In genomic region chr17:31674305-31674704, GRCh38 we compare ENCODE assay signal across 18 cellular contexts.
DNase-seq lines count a peak whose midpoint lies in the region; ATAC-seq and TF ChIP-seq lines count a peak whose summit lies in the region.
"Had no signal": no experiment of that assay in that cellular context is flagged by ENCODE, and none has a peak within 500 bp of the region (broad histone marks: within the 10 kb centered on the region; RNA-seq: fewer than 3 reads in every experiment).

No MANE protein-coding gene starts in this region.

- TF ChIP-seq CTCF in HCT116 (IDR thresholded peaks at IDR 0.05 in 2 of 3, conservative IDR thresholded peaks at IDR 0.05 in 1 of 3; ENCODE audit: borderline replicate concordance in 1 of 3, insufficient read depth in 1 of 3, low read depth in 2 of 3, low read length in 2 of 3) = no peak
- TF ChIP-seq CTCF in SK-N-SH (IDR thresholded peaks at IDR 0.05) = no peak

- peaks cover 4% of the 10 kb centered on the region for H3K9me3 Mint-ChIP-seq in stimulated activated effector memory CD8-positive, alpha-beta T cell treated with anti-CD3 and anti-CD28 coated beads, Interleukin-12 subunit alpha, Interleukin-12 subunit beta, amount 100 ng/mL, for 72 hours

- no peaks in the 10 kb centered on the region for H3K27me3 ChIP-seq in HCT116 (ENCODE audit: insufficient read depth, low read length)
- H3K27me3 ChIP-seq in SK-N-SH (ENCODE audit: insufficient read depth) = no peaks in the 10 kb centered on the region
- no peaks in the 10 kb centered on the region for H3K27me3 ChIP-seq in skeletal muscle satellite cell (ENCODE audit: control insufficient read depth, insufficient read depth, low read length)
- H3K27me3 ChIP-seq: sigmoid colon, testis had no signal

- H3K4me2 ChIP-seq in HCT116 (ENCODE audit: low read length) = peak overlapping the region; percentile 6
- H3K4me2 ChIP-seq in SK-N-SH = peak overlapping the region; percentile 60
- peak overlapping the region; percentile 43 for H3K4me2 ChIP-seq in skeletal muscle satellite cell (ENCODE audit: low read length)

- no TSS peak for BruUV-seq in HCT116 (replicated peaks; lab: Mats Ljungman, UMichigan)

- H2AFZ ChIP-seq in HCT116 (ENCODE audit: low read depth, low read length, poor library complexity, severe bottlenecking) (no peak overlapping the region), SK-N-SH (ENCODE audit: low read depth) (peak overlapping the region; percentile 71; the same call in 1 of the 2 replicates)

- no peak for TF ChIP-seq RAD21 in HCT116 (IDR thresholded peaks at IDR 0.05; ENCODE audit: low read depth)
- no peak for TF ChIP-seq RAD21 in SK-N-SH (IDR thresholded peaks at IDR 0.05; ENCODE audit: low read length)

- H3K4me1 Mint-ChIP-seq in stimulated activated effector memory CD8-positive, alpha-beta T cell treated with anti-CD3 and anti-CD28 coated beads, Interleukin-12 subunit alpha, Interleukin-12 subunit beta, amount 100 ng/mL, for 72 hours = peaks cover 17% of the 10 kb centered on the region

- H3K4me3 Mint-ChIP-seq in stimulated activated effector memory CD8-positive, alpha-beta T cell treated with anti-CD3 and anti-CD28 coated beads, Interleukin-12 subunit alpha, Interleukin-12 subunit beta, amount 100 ng/mL, for 72 hours = no peak overlapping the region
- H3K4me3 Mint-ChIP-seq: brain; CD4-positive, alpha-beta memory T cell; naive thymus-derived CD8-positive, alpha-beta T cell had no signal

- RAD21 ChIA-PET in HCT116 (lab: Charles Lee; ENCODE audit: low non-redundant PET in 1 of 2, low total read pairs in 2 of 2, uncharacterized antibody in 2 of 2, unreplicated experiment in 2 of 2) = no interaction called here

- H3K4me3 ChIP-seq in HCT116 (replicated peaks in 1 of 2; ENCODE audit: low read depth in 1 of 2, low read length in 2 of 2) = no peak overlapping the region
- no peak overlapping the region for H3K4me3 ChIP-seq in SK-N-SH (ENCODE audit: low read depth in 2 of 2, low read length in 1 of 2)
- H3K4me3 ChIP-seq in skeletal muscle satellite cell (ENCODE audit: low read length) = no peak overlapping the region
- H3K4me3 ChIP-seq: sigmoid colon, testis had no signal

- H3K27ac ChIP-seq in HCT116 (ENCODE audit: low read depth, low read length) (no peak overlapping the region), SK-N-SH (ENCODE audit: low read depth in 2 of 2, low read length in 1 of 2) (peak overlapping the region; percentile 26 to 55; a peak in 3 of 4 replicates)
- H3K27ac ChIP-seq: sigmoid colon, testis had no signal

- H3K4me1 ChIP-seq in HCT116 (ENCODE audit: control insufficient read depth in 1 of 2, insufficient read depth in 2 of 2, low read length in 2 of 2) (peaks cover 0 to 16% of the 10 kb centered on the region in 2 experiments; a peak in 3 of 4 replicates), SK-N-SH (ENCODE audit: control insufficient read depth in 1 of 2, insufficient read depth in 2 of 2, low read depth in 1 of 2, low read length in 1 of 2) (peaks cover 2 to 22% of the 10 kb centered on the region in 2 experiments; a peak in 3 of 4 replicates), skeletal muscle satellite cell (ENCODE audit: control insufficient read depth, insufficient read depth, low read length) (peaks cover 30% of the 10 kb centered on the region)
- H3K4me1 ChIP-seq: testis had no signal

- POLR2A ChIA-PET in HCT116 (lab: Charles Lee) = no interaction called here
- POLR2A ChIA-PET in SK-N-SH (lab: Yijun Ruan, JAX) = no interaction called here

- intact Hi-C loops in HCT116 (cut with micrococcal nuclease) = no loop called here

- CTCF ChIA-PET in HCT116 (lab: Charles Lee) = no interaction called here
- CTCF ChIA-PET in SK-N-SH (lab: Yijun Ruan, JAX) = interaction anchor here (1.2 kb wide), 1 partner anchor 12 kb away, joined by 4 read pairs; no protein-coding TSS in a partner anchor

- DNase-seq in HCT116 (ENCODE audit: low read depth, low spot score) (no peak), SK-N-SH (no peak), fibroblast of gingiva (ENCODE audit: low read depth) (peak; percentile 85), inferior parietal cortex (ENCODE audit: extremely low spot score) (no peak)
- DNase-seq in stimulated activated effector memory CD8-positive, alpha-beta T cell treated with anti-CD3 and anti-CD28 coated beads, Interleukin-12 subunit alpha, Interleukin-12 subunit beta, amount 100 ng/mL, for 72 hours (ENCODE audit: low spot score in 2 of 2) = no peak
- no peak for DNase-seq in effector CD8-positive, alpha-beta T cell (lab: John Stamatoyannopoulos, UW)
- DNase-seq: activated T-cell treated with anti-CD3 and anti-CD28 coated beads, Interleukin-2, amount 50 U/mL, for 1 hour; CD4-positive, alpha-beta memory T cell; Kasumi-1; kidney; naive thymus-derived CD8-positive, alpha-beta T cell; NCI-H2081 treated with DMSO at 0.1 percent for 48 hours; NK-92 treated with Interleukin-12 subunit alpha and Interleukin-12 subunit beta, amount 100 ng/mL, for 24 hours; sigmoid colon; testis had no signal

- peak in 1 of 2 experiments; percentile 83; a peak in 2 of 4 replicates for TF ChIP-seq EP300 in SK-N-SH (IDR thresholded peaks at IDR 0.05; ENCODE audit: borderline replicate concordance in 1 of 2, low read depth in 1 of 2, low read length in 1 of 2)

- H3F3A ChIP-seq in SK-N-SH (replicated peaks; ENCODE audit: insufficient read depth) = peaks cover 18% of the 10 kb centered on the region

- H3K27ac Mint-ChIP-seq in stimulated activated effector memory CD8-positive, alpha-beta T cell treated with anti-CD3 and anti-CD28 coated beads, Interleukin-12 subunit alpha, Interleukin-12 subunit beta, amount 100 ng/mL, for 72 hours = no peak overlapping the region
- H3K27ac Mint-ChIP-seq: brain; CD4-positive, alpha-beta memory T cell; naive thymus-derived CD8-positive, alpha-beta T cell had no signal

- H3K36me3 ChIP-seq in HCT116 (ENCODE audit: control insufficient read depth in 1 of 2, insufficient read depth in 2 of 2, low read length in 2 of 2) (no peaks in the 10 kb centered on the region), SK-N-SH (replicated peaks in 1 of 2; ENCODE audit: control insufficient read depth in 1 of 2, insufficient read depth in 2 of 2, low read length in 1 of 2) (no peaks in the 10 kb centered on the region), skeletal muscle satellite cell (ENCODE audit: insufficient read depth, low read length) (no peaks in the 10 kb centered on the region)
- H3K36me3 ChIP-seq: sigmoid colon had no signal

- H3K79me2 ChIP-seq in HCT116 (ENCODE audit: insufficient read depth, low read length) = no peaks in the 10 kb centered on the region
- H3K79me2 ChIP-seq in SK-N-SH (ENCODE audit: insufficient read depth) = no peaks in the 10 kb centered on the region

- ATAC-seq in HCT116 (peak; percentile 50; the same call in 1 of the 2 replicates), GM19035 (IDR thresholded peaks at IDR 0.05; ENCODE audit: unreplicated experiment) (no peak)
- no peak for ATAC-seq in stimulated activated effector memory CD8-positive, alpha-beta T cell treated with anti-CD3 and anti-CD28 coated beads, Interleukin-12 subunit alpha, Interleukin-12 subunit beta, amount 100 ng/mL, for 72 hours
- ATAC-seq: naive thymus-derived CD8-positive, alpha-beta T cell had no signal

- WGBS in SK-N-SH (ENCODE audit: low lambda C conversion rate) = 25% methylated on average over 8 of the region's 8 CpGs

- TF ChIP-seq POLR2A in HCT116 (IDR thresholded peaks at IDR 0.05; ENCODE audit: borderline replicate concordance, extremely low read depth, insufficient read depth, insufficient read length) = no peak

- no peaks in the 10 kb centered on the region for H4K20me1 ChIP-seq in HCT116 (ENCODE audit: insufficient read depth)
- H4K20me1 ChIP-seq in SK-N-SH (ENCODE audit: insufficient read depth) = no peaks in the 10 kb centered on the region

- no peaks in the 10 kb centered on the region for H3K36me3 Mint-ChIP-seq in stimulated activated effector memory CD8-positive, alpha-beta T cell treated with anti-CD3 and anti-CD28 coated beads, Interleukin-12 subunit alpha, Interleukin-12 subunit beta, amount 100 ng/mL, for 72 hours
- H3K36me3 Mint-ChIP-seq: brain had no signal

- no peaks in the 10 kb centered on the region for H3K9me2 ChIP-seq in HCT116 (ENCODE audit: insufficient read depth)
- H3K9me2 ChIP-seq in SK-N-SH = no peaks in the 10 kb centered on the region

- H3K9me3 ChIP-seq in HCT116 (ENCODE audit: control insufficient read depth in 1 of 2, insufficient read depth in 1 of 2, low read depth in 1 of 2, low read length in 2 of 2) (no peaks in the 10 kb centered on the region), SK-N-SH (no peaks in the 10 kb centered on the region), skeletal muscle satellite cell (replicated peaks; ENCODE audit: low read length) (no peaks in the 10 kb centered on the region)
- H3K9me3 ChIP-seq: sigmoid colon, testis had no signal

- H3K9ac ChIP-seq in HCT116 (ENCODE audit: low read length) = no peak overlapping the region
- H3K9ac ChIP-seq in SK-N-SH = no peak overlapping the region
- H3K9ac ChIP-seq in skeletal muscle satellite cell (ENCODE audit: low read depth, low read length) = no peak overlapping the region

TF ChIP-seq in HCT116, 20 proteins besides CTCF, POLR2A, EP300 and RAD21 (continues in another document):
- TF ChIP-seq EZH2 (IDR thresholded peaks at IDR 0.05) (no peak), TCF7L2 (IDR thresholded peaks at IDR 0.05; ENCODE audit: borderline replicate concordance, extremely low read depth, insufficient read depth, insufficient read length) (no peak), EZH2phosphoT487 (IDR thresholded peaks at IDR 0.05; ENCODE audit: borderline replicate concordance) (no peak), ELF1 (IDR thresholded peaks at IDR 0.05; ENCODE audit: borderline replicate concordance, low read depth) (no peak), ZNF274 (IDR thresholded peaks at IDR 0.05; ENCODE audit: low read depth, low read length) (no peak), EGR1 (IDR thresholded peaks at IDR 0.05; ENCODE audit: low read depth) (no peak)
- TF ChIP-seq, protein P1, sequence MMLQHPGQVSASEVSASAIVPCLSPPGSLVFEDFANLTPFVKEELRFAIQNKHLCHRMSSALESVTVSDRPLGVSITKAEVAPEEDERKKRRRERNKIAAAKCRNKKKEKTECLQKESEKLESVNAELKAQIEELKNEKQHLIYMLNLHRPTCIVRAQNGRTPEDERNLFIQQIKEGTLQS (IDR thresholded peaks at IDR 0.05) = no peak

TF ChIP-seq in SK-N-SH, 30 proteins besides CTCF, POLR2A, EP300 and RAD21 (continues in another document):
- peak; percentile 56 for TF ChIP-seq PBX3 (IDR thresholded peaks at IDR 0.05)
- peak; percentile 91 for TF ChIP-seq NFIC (IDR thresholded peaks at IDR 0.05; ENCODE audit: borderline replicate concordance)
- TF ChIP-seq JUND (IDR thresholded peaks at IDR 0.05) = peak; percentile 80
- 0 out of 2 replicates have a peak, but pooled peaks have one; percentile 30 for TF ChIP-seq FOXM1 (IDR thresholded peaks at IDR 0.05; ENCODE audit: low read depth)

Comparison
In these comparisons a context has a peak if more than half of its experiments do, and no peak if none do; other contexts are left out.
1. H3K4me2 ChIP-seq: peak in every context shown above with its lines; median percentile 60 in SK-N-SH; 43 in skeletal muscle satellite cell; 6 in HCT116.
2. Of the 11 proteins assayed by ChIP-seq in both SK-N-SH and HCT116: peak only in SK-N-SH: JUND, REST and ZBTB33; only in HCT116: none; in both: none; in neither: 8.